Comparison of ENCODE assay signal across 16 cellular contexts in genomic region chr11:67311556-67312082, GRCh38. TPM values are rescaled to one million over a fixed set of nuclear protein-coding genes. Genes with fewer than 3 reads are reported as not detected.
A peak's percentile ranks its signal among the peaks of the same experiment; 100 is the strongest.
DNase-seq lines count a peak whose midpoint lies in the region; TF ChIP-seq lines count a peak whose summit lies in the region.
"Had no signal": no experiment of that assay in that cellular context is flagged by ENCODE, and none has a peak within 500 bp of the region (broad histone marks: within the 10 kb centered on the region; RNA-seq: fewer than 3 reads in every experiment).

No MANE protein-coding gene starts in this region.

- H3K27me3 Mint-ChIP-seq in MCF 10A (ENCODE audit: insufficient read depth, unreplicated experiment), result no peaks in the 10 kb centered on the region

- H3K27ac Mint-ChIP-seq in MCF 10A (ENCODE audit: low read depth, unreplicated experiment), result peak overlapping the region; percentile 78
- H3K27ac Mint-ChIP-seq: H9 had no signal

- H3K4me3 ChIP-seq in mucosa of rectum (ENCODE audit: low read length in 2 of 2), result no peak overlapping the region
- H3K4me3 ChIP-seq: esophagus muscularis mucosa had no signal

- H3K9ac ChIP-seq in mucosa of rectum (ENCODE audit: low read depth in 1 of 2, low read length in 2 of 2), result peak overlapping the region in 1 of 2 donors; percentile 74

- no TSS peak for BruUV-seq in MCF 10A (replicated peaks; lab: Mats Ljungman, UMichigan)

- peak overlapping the region; percentile 94 for H3K27ac ChIP-seq in C4-2B
- peak overlapping the region; percentile 87 to 93 for H3K27ac ChIP-seq in mucosa of rectum (ENCODE audit: low read depth in 2 of 2, low read length in 2 of 2)

- H3K36me3 Mint-ChIP-seq in MCF 10A (ENCODE audit: insufficient read depth, unreplicated experiment), result peaks cover 30% of the 10 kb centered on the region

- no peaks in the 10 kb centered on the region for H3K27me3 ChIP-seq in mucosa of rectum (ENCODE audit: control insufficient read depth in 2 of 2, insufficient read depth in 2 of 2, low read length in 2 of 2)
- H3K27me3 ChIP-seq: BE2C, esophagus muscularis mucosa had no signal

- peaks cover 15 to 31% of the 10 kb centered on the region in 2 donors for H3K4me1 ChIP-seq in mucosa of rectum (ENCODE audit: control insufficient read depth in 2 of 2, insufficient read depth in 2 of 2, low read length in 2 of 2)

- no peaks in the 10 kb centered on the region for H3K9me3 ChIP-seq in mucosa of rectum (ENCODE audit: control insufficient read depth in 2 of 2, low read length in 2 of 2)
- H3K9me3 ChIP-seq: BE2C, esophagus muscularis mucosa had no signal

- H3K4me3 Mint-ChIP-seq in MCF 10A (ENCODE audit: unreplicated experiment), result no peak overlapping the region
- H3K4me3 Mint-ChIP-seq: H9 had no signal

- no peaks in the 10 kb centered on the region for H3K9me3 Mint-ChIP-seq in MCF 10A (ENCODE audit: unreplicated experiment)
- H3K9me3 Mint-ChIP-seq: H9 had no signal

- CTCF ChIA-PET in MCF 10A (lab: Yijun Ruan, JAX), result interaction anchor here (0.6 to 1.2 kb wide), 2 partner anchors 23 to 48 kb away, joined by 3 to 7 read pairs; no protein-coding TSS in a partner anchor

- peaks cover 25 to 36% of the 10 kb centered on the region in 2 donors for H3K36me3 ChIP-seq in mucosa of rectum (ENCODE audit: control insufficient read depth in 2 of 2, insufficient read depth in 2 of 2, low read length in 2 of 2)
- H3K36me3 ChIP-seq: BE2C had no signal

- peaks cover 35% of the 10 kb centered on the region for H3K4me1 Mint-ChIP-seq in MCF 10A (ENCODE audit: insufficient read depth, unreplicated experiment)
- H3K4me1 Mint-ChIP-seq: H9 had no signal

- intact Hi-C loops in MCF 10A (cut with micrococcal nuclease), result no loop called here

- TF ChIP-seq CTCF in C4-2B (conservative IDR thresholded peaks at IDR 0.05) (no peak), MCF 10A (IDR thresholded peaks at IDR 0.05; ENCODE audit: unreplicated experiment) (peak; percentile 23)

- POLR2A ChIA-PET in MCF 10A (lab: Yijun Ruan, JAX), result interaction anchor here (1.0 to 1.2 kb wide), 4 partner anchors 15 to 48 kb away, joined by 3 to 5 read pairs (median 3); no protein-coding TSS in a partner anchor

- DNase-seq in HT-29 (ENCODE audit: low spot score), result peak; percentile 80
- no peak for DNase-seq in MCF 10A (ENCODE audit: unreplicated experiment)
- no peak for DNase-seq in NCI-H524 treated with DMSO at 0.1 percent for 48 hours (lab: John Stamatoyannopoulos, UW)
- DNase-seq in NCI-H2196 treated with DMSO at 0.1 percent for 48 hours (lab: John Stamatoyannopoulos, UW; ENCODE audit: unreplicated experiment), result no peak
- no peak for DNase-seq in central memory CD4-positive, alpha-beta T cell
- DNase-seq in stimulated activated CD4-positive, alpha-beta T cell treated with anti-CD3 and anti-CD28 coated beads, Interleukin-1b, Interleukin-23, amount 100 ng/mL, for 48 hours, result no peak
- DNase-seq: activated T-cell treated with anti-CD3 and anti-CD28 coated beads, Interleukin-2, amount 50 U/mL, for 48 hours; BE2C; H9; mesendoderm; NCI-H1105; NCI-H446 treated with DMSO at 0.1 percent for 48 hours; stimulated activated CD4-positive, alpha-beta T cell treated with anti-CD3 and anti-CD28 coated beads, Interleukin-4, amount 100 ng/mL, for 24 hours had no signal

RNA-seq across cellular contexts. Expression of gene SSH3, which starts 8.3 kb away (rescaled TPM):
- total RNA-seq in HT-29 (2014; rRNA removed; shearing (Covaris generic)), result 180 TPM in 2 replicates
- 31.7 and 38.0 TPM in 2 replicates for total RNA-seq in MCF 10A (2022)

RNA-seq across cellular contexts. Expression of gene ANKRD13D, which starts 22.5 kb away (rescaled TPM):
- 100 and 107 TPM in 2 replicates for total RNA-seq in HT-29 (2014; rRNA removed; shearing (Covaris generic))
- total RNA-seq in MCF 10A (2022), result 39.7 and 46.2 TPM in 2 replicates

RNA-seq across cellular contexts. Expression of gene POLD4, which starts 41.7 kb away (rescaled TPM):
- 137 and 138 TPM in 2 replicates for total RNA-seq in HT-29 (2014; rRNA removed; shearing (Covaris generic))
- 54.8 and 79.9 TPM in 2 replicates for total RNA-seq in MCF 10A (2022)

RNA-seq across cellular contexts. Expression of gene GRK2, which starts 45.3 kb away (rescaled TPM):
- total RNA-seq in HT-29 (2014; rRNA removed; shearing (Covaris generic)), result 270 and 294 TPM in 2 replicates
- 48.1 and 50.1 TPM in 2 replicates for total RNA-seq in MCF 10A (2022)
